In the genomic region with DNA sequence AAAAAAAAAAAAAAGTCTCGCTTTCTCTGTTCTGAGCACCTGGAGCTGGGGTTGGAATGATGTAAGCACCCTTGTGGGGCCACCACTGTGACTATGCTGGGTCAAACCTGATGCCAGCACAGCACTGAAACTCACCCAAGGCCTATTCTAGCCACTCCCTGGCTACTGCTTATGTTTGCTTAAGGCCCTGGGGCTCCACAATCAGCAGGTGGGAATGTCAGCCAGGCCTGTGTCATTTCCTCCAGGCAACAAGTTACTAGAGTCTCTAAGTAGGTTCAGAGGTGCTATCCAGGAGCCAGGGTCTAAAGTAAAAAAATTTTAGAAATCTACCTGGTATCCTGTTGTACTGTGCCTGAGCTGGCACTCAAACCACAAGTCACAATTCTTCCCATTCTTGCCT, we compare ENCODE assay signal across 17 cellular contexts.
A peak's percentile ranks its signal among the peaks of the same experiment; 100 is the strongest.
DNase-seq lines count a peak whose midpoint lies in the region; ATAC-seq and TF ChIP-seq lines count a peak whose summit lies in the region.
"Had no signal": no experiment of that assay in that cellular context is flagged by ENCODE, and none has a peak within 500 bp of the region (broad histone marks: within the 10 kb centered on the region; RNA-seq: fewer than 3 reads in every experiment).

No MANE protein-coding gene starts in this region.

- TF ChIP-seq CTCF in RWPE1 (conservative IDR thresholded peaks at IDR 0.05; ENCODE audit: low read depth) (no peak), foreskin keratinocyte (conservative IDR thresholded peaks at IDR 0.05) (no peak)

- DNase-seq in NCI-H1417 (lab: John Stamatoyannopoulos, UW) (peak in 2 of 3 experiments; percentile 14 to 34), NCI-H1417 treated with DMSO at 0.1 percent for 48 hours (lab: John Stamatoyannopoulos, UW) (no peak), RWPE1 (ENCODE audit: low spot score) (peak; percentile 7), foreskin keratinocyte (peak; percentile 82 to 92), renal cortical epithelial cell (ENCODE audit: low read depth) (peak; percentile 77), NCI-H748 (lab: John Stamatoyannopoulos, UW; ENCODE audit: unreplicated experiment) (no peak)
- DNase-seq: CD8-positive, alpha-beta memory T cell; KG1; MG63; NCI-H2081; NCI-H524 treated with DMSO at 0.1 percent for 48 hours; Right ventricle myocardium superior had no signal

- H3K27ac ChIP-seq in RWPE1 (no peak overlapping the region), foreskin keratinocyte (no peak overlapping the region)
- H3K27ac ChIP-seq: 22Rv1, BLaER1 had no signal

- POLR2A ChIA-PET in RWPE1 (lab: Yijun Ruan, JAX; ENCODE audit: low non-redundant PET), result no interaction called here

- CTCF ChIA-PET in RWPE1 (lab: Yijun Ruan, JAX), result no interaction called here

- no peaks in the 10 kb centered on the region for H3K4me1 ChIP-seq in foreskin keratinocyte
- H3K4me1 ChIP-seq: BLaER1 had no signal

- no peaks in the 10 kb centered on the region for H3K27me3 ChIP-seq in foreskin keratinocyte
- H3K27me3 ChIP-seq: BLaER1, MG63 had no signal

- peak; percentile 97 for ATAC-seq in foreskin keratinocyte
- no peak for ATAC-seq in GM18517 (IDR thresholded peaks at IDR 0.05; ENCODE audit: unreplicated experiment)
- ATAC-seq in GM18861 (IDR thresholded peaks at IDR 0.05; ENCODE audit: unreplicated experiment), result no peak
- ATAC-seq: GM12878 had no signal

Comparison
In these comparisons a context has a peak if more than half of its experiments do, and no peak if none do; other contexts are left out.
1. DNase-seq: peak in NCI-H1417 (2 of 3), RWPE1 (single experiment), foreskin keratinocyte (2 of 2) and renal cortical epithelial cell (single experiment); none in NCI-H1417 treated with DMSO at 0.1 percent for 48 hours (single experiment) and NCI-H748 (single experiment).